Comparison of ENCODE assay signal across 1 cellular context in the genomic region with DNA sequence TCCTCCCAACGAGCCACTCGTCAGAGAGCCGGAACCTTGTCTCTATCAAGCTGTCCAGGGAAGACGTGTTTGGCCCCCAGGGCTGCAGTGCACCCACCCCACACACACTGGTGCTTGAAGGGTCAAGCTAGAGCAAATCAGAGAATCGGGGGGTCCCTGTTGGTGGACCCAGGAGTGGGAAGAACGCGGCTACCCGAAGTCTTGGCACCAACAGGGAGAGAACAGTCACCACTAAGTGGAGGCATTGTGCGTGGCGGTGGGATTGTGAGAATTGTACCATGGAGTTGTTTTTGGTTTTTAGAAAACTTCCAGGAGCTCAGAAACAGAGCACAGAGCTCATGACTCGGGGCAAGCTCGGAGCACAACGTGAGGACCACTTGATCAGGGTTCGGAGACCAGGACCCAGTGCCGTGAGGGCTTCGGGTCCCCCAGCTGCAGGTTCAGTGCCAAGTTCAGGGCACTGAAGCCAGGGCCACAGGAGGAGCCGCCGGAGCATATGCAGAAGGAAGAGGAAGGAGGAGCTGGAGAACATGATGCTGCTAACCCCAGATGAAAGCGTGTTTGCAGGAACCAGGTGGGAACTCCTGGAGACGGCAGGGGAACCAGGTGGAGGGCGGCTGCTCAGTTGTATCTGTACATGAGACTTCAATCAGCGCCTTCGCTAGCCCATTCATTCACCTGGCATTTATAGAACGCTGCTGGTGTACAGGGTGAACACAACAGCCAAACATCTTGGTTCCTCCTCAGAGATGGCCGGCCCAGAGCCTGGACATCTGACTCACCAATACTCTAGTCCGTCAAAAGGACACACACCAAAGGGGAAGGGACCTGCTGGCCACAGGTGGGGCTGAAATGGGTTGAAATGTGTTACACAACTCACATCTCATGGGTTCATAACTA.
TF ChIP-seq lines count a peak whose summit lies in the region.

No MANE protein-coding gene starts in this region.

TF ChIP-seq in GM23338, 12 proteins besides CTCF, POLR2A, EP300 and RAD21:
- TF ChIP-seq JUNB (IDR thresholded peaks at IDR 0.05; ENCODE audit: unreplicated experiment) (no peak), EZH2 (IDR thresholded peaks at IDR 0.05; ENCODE audit: low read depth, unreplicated experiment) (no peak), CREB1 (CRISPR knock-in tag; IDR thresholded peaks at IDR 0.05; ENCODE audit: low read depth) (no peak), NANOG (IDR thresholded peaks at IDR 0.05; ENCODE audit: borderline replicate concordance) (no peak), POLR2AphosphoS5 (IDR thresholded peaks at IDR 0.05; ENCODE audit: low read depth) (no peak), STAT1 (IDR thresholded peaks at IDR 0.05; ENCODE audit: unreplicated experiment) (no peak), EZH2phosphoT487 (IDR thresholded peaks at IDR 0.05; ENCODE audit: unreplicated experiment) (no peak), ZNF331 (CRISPR knock-in tag; IDR thresholded peaks at IDR 0.05; ENCODE audit: low read depth) (no peak)
- TF ChIP-seq, protein P1, sequence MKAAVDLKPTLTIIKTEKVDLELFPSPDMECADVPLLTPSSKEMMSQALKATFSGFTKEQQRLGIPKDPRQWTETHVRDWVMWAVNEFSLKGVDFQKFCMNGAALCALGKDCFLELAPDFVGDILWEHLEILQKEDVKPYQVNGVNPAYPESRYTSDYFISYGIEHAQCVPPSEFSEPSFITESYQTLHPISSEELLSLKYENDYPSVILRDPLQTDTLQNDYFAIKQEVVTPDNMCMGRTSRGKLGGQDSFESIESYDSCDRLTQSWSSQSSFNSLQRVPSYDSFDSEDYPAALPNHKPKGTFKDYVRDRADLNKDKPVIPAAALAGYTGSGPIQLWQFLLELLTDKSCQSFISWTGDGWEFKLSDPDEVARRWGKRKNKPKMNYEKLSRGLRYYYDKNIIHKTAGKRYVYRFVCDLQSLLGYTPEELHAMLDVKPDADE (IDR thresholded peaks at IDR 0.05) = no peak
